ENCODE assay signal across 8 cellular contexts in genomic region chr6:7726416-7727149, GRCh38. TPM values are rescaled to one million over a fixed set of nuclear protein-coding genes. Genes with fewer than 3 reads are reported as not detected.
A peak's percentile ranks its signal among the peaks of the same experiment; 100 is the strongest.
DNase-seq lines count a peak whose midpoint lies in the region; ATAC-seq and TF ChIP-seq lines count a peak whose summit lies in the region.

No MANE protein-coding gene starts in this region.

- TF ChIP-seq CTCF in WTC11 (IDR thresholded peaks at IDR 0.05) = no peak
- no peak for TF ChIP-seq CTCF in heart right ventricle (IDR thresholded peaks at IDR 0.05)
- no peak for TF ChIP-seq CTCF in sigmoid colon (IDR thresholded peaks at IDR 0.05)

- intact Hi-C loops in heart right ventricle (cut with DNase I) (loop anchor here in 7 of 10 donors (5.0 to 10.0 kb wide), 7 partner anchors 178 to 498 kb away; partner anchors contain the start of gene TXNDC5 (in 2 of the 7)), sigmoid colon (cut with DNase I) (loop anchor here (2.0 to 5.0 kb wide), 2 partner anchors 182 to 271 kb away; no protein-coding TSS in a partner anchor)

- H3K9me3 Mint-ChIP-seq in activated CD8-positive, alpha-beta memory T cell treated with anti-CD3 and anti-CD28 coated beads, Interleukin-2, amount 10 ng/mL, durations not matched to agents 7 days and 5 days (ENCODE audit: low read depth) = no peaks in the 10 kb centered on the region
- H3K9me3 Mint-ChIP-seq in WTC11 = no peaks in the 10 kb centered on the region

- no peak overlapping the region for H3K27ac Mint-ChIP-seq in activated CD8-positive, alpha-beta memory T cell treated with anti-CD3 and anti-CD28 coated beads, Interleukin-2, amount 10 ng/mL, durations not matched to agents 7 days and 5 days
- no peak overlapping the region for H3K27ac Mint-ChIP-seq in WTC11

- POLR2A ChIA-PET in WTC11 (lab: Charles Lee) = interaction anchor here (1.0 kb wide), 1 partner anchor 41 kb away, joined by 3 read pairs; no protein-coding TSS in a partner anchor

- in situ Hi-C loops in ACHN (cut with HindIII; ENCODE audit: low pct_ligation_motif_present, low pct_unique_long_range_greater_than_20kb, low sequenced_read_pairs) = no loop called here

- H3K4me3 ChIP-seq in heart right ventricle (peak overlapping the region; percentile 45 to 85 (median 64)), sigmoid colon (peak overlapping the region; percentile 28 to 61 (median 49))

- H3K27me3 ChIP-seq in heart right ventricle (peaks cover 0 to 86% (median 62%) of the 10 kb centered on the region in 7 donors), sigmoid colon (peaks cover 40 to 68% (median 56%) of the 10 kb centered on the region in 3 donors)

- H3K9me3 ChIP-seq in heart right ventricle = no peaks in the 10 kb centered on the region
- H3K9me3 ChIP-seq in sigmoid colon = no peaks in the 10 kb centered on the region

- no peak for TF ChIP-seq POLR2A in sigmoid colon (IDR thresholded peaks at IDR 0.05)

- DNase-seq in activated CD8-positive, alpha-beta memory T cell treated with anti-CD3 and anti-CD28 coated beads, Interleukin-2, amount 10 ng/mL, durations not matched to agents 7 days and 5 days = no peak
- no peak for DNase-seq in activated CD8-positive, alpha-beta memory T cell treated with anti-CD3 and anti-CD28 coated beads for 24 hours
- DNase-seq in WTC11 (ENCODE audit: low spot score) = peak; percentile 46
- DNase-seq in heart right ventricle = peak in 1 of 2 donors; percentile 13
- DNase-seq in sigmoid colon = no peak
- no peak for DNase-seq in ACHN

- 1% methylated on average over 84 of the region's 84 CpGs for WGBS in heart right ventricle, 2 donors
- 0 to 1% methylated on average over 84 of the region's 84 CpGs for WGBS in sigmoid colon, 2 donors

- CTCF ChIA-PET in activated CD8-positive, alpha-beta memory T cell treated with anti-CD3 and anti-CD28 coated beads, Interleukin-2, amount 10 ng/mL, durations not matched to agents 7 days and 5 days (lab: Charles Lee) = interaction anchor here (3.6 kb wide), 1 partner anchor 492 kb away, joined by 12 read pairs; no protein-coding TSS in a partner anchor
- CTCF ChIA-PET in WTC11 (lab: Charles Lee) = interaction anchor here (0.8 to 1.9 kb wide), 5 partner anchors 27 to 266 kb away, joined by 3 to 12 read pairs (median 4); no protein-coding TSS in a partner anchor

- no peaks in the 10 kb centered on the region for H3K36me3 Mint-ChIP-seq in activated CD8-positive, alpha-beta memory T cell treated with anti-CD3 and anti-CD28 coated beads, Interleukin-2, amount 10 ng/mL, durations not matched to agents 7 days and 5 days
- H3K36me3 Mint-ChIP-seq in WTC11 = no peaks in the 10 kb centered on the region

- no peak for TF ChIP-seq EP300 in sigmoid colon (IDR thresholded peaks at IDR 0.05)

- ATAC-seq in activated CD8-positive, alpha-beta memory T cell treated with anti-CD3 and anti-CD28 coated beads, Interleukin-2, amount 10 ng/mL, durations not matched to agents 7 days and 5 days = peak; percentile 12
- peak; percentile 23 for ATAC-seq in HG03066 (IDR thresholded peaks at IDR 0.05; ENCODE audit: low read depth, unreplicated experiment)
- peak; percentile 40 for ATAC-seq in WTC11
- peak in 5 of 8 donors; percentile 13 to 55 (median 25) for ATAC-seq in heart right ventricle
- no peak for ATAC-seq in HG02571 (IDR thresholded peaks at IDR 0.05; ENCODE audit: unreplicated experiment)

- H3K4me1 ChIP-seq in heart right ventricle (peaks cover 3 to 49% (median 35%) of the 10 kb centered on the region in 9 donors), sigmoid colon (peaks cover 0 to 38% (median 33%) of the 10 kb centered on the region in 4 donors)

- H3K27me3 Mint-ChIP-seq in activated CD8-positive, alpha-beta memory T cell treated with anti-CD3 and anti-CD28 coated beads, Interleukin-2, amount 10 ng/mL, durations not matched to agents 7 days and 5 days = peaks cover 81% of the 10 kb centered on the region
- peaks cover 82% of the 10 kb centered on the region for H3K27me3 Mint-ChIP-seq in WTC11 (ENCODE audit: low read depth)

- peaks cover 16% of the 10 kb centered on the region for H3K4me1 Mint-ChIP-seq in activated CD8-positive, alpha-beta memory T cell treated with anti-CD3 and anti-CD28 coated beads, Interleukin-2, amount 10 ng/mL, durations not matched to agents 7 days and 5 days
- peaks cover 29% of the 10 kb centered on the region for H3K4me1 Mint-ChIP-seq in WTC11

- H3K4me3 Mint-ChIP-seq in activated CD8-positive, alpha-beta memory T cell treated with anti-CD3 and anti-CD28 coated beads, Interleukin-2, amount 10 ng/mL, durations not matched to agents 7 days and 5 days = peak overlapping the region; percentile 65
- H3K4me3 Mint-ChIP-seq in WTC11 = peak overlapping the region; percentile 74

- H3K36me3 ChIP-seq in heart right ventricle (no peaks in the 10 kb centered on the region), sigmoid colon (no peaks in the 10 kb centered on the region)

- H3K27ac ChIP-seq in heart right ventricle = peak overlapping the region in 1 of 10 donors; percentile 11
- H3K27ac ChIP-seq in sigmoid colon = peak overlapping the region in 1 of 4 donors; percentile 10

TF ChIP-seq in WTC11, 78 proteins besides CTCF, POLR2A, EP300 and RAD21 (continues in another document):
- TF ChIP-seq ZNF423 (CRISPR knock-in tag; IDR thresholded peaks at IDR 0.05) (no peak), RELA (CRISPR knock-in tag; IDR thresholded peaks at IDR 0.05; ENCODE audit: borderline replicate concordance) (no peak), FOXP4 (CRISPR knock-in tag; IDR thresholded peaks at IDR 0.05) (no peak), ATF1 (CRISPR knock-in tag; IDR thresholded peaks at IDR 0.05) (no peak), FOXP1 (CRISPR knock-in tag; IDR thresholded peaks at IDR 0.05; ENCODE audit: borderline replicate concordance) (peak; percentile 40; the same call in 1 of the 2 replicates), ZBTB21 (CRISPR knock-in tag; IDR thresholded peaks at IDR 0.05; ENCODE audit: borderline replicate concordance) (no peak), ZNF317 (CRISPR knock-in tag; IDR thresholded peaks at IDR 0.05; ENCODE audit: borderline replicate concordance, low read depth) (no peak), PRRX2 (CRISPR knock-in tag; IDR thresholded peaks at IDR 0.05) (no peak), KAT7 (CRISPR knock-in tag; IDR thresholded peaks at IDR 0.05; ENCODE audit: borderline replicate concordance) (peak; percentile 48; the same call in 1 of the 2 replicates), NR1H2 (CRISPR knock-in tag; IDR thresholded peaks at IDR 0.05) (no peak), IRF2 (CRISPR knock-in tag; IDR thresholded peaks at IDR 0.05; ENCODE audit: borderline replicate concordance, low read depth) (no peak), ZNF512 (CRISPR knock-in tag; IDR thresholded peaks at IDR 0.05; ENCODE audit: borderline replicate concordance) (no peak), EMX1 (CRISPR knock-in tag; IDR thresholded peaks at IDR 0.05) (no peak), MYBL2 (CRISPR knock-in tag; IDR thresholded peaks at IDR 0.05) (no peak), CREB1 (CRISPR knock-in tag; IDR thresholded peaks at IDR 0.05) (no peak)

RNA-seq across cellular contexts. Expression of gene BMP6, which starts 0.7 kb away (rescaled TPM):
- not detected for total RNA-seq in activated CD8-positive, alpha-beta memory T cell treated with anti-CD3 and anti-CD28 coated beads, Interleukin-2, amount 10 ng/mL, durations not matched to agents 7 days and 5 days
- 1.0 to 1.2 TPM (median 1.1 TPM) in 3 replicates for total RNA-seq in WTC11 (2021)
- 1 to 10 TPM; 1.3 to 4.1 (median 2.6) TPM for total RNA-seq in heart right ventricle
- 1 to 10 TPM in 1 of 2 donors, under 1 TPM in 1; 0.59 to 3.4 TPM for polyA plus RNA-seq in heart right ventricle
- 1 to 10 TPM; 1.5 to 5.3 (median 2.5) TPM for total RNA-seq in sigmoid colon
- under 1 TPM in 1 of 3 donors, not detected in 2; 0.64 TPM for polyA plus RNA-seq in sigmoid colon
